ENCODE assay signal across 25 cellular contexts in genomic region chr17:28065706-28066105, GRCh38. TPM values are rescaled to one million over a fixed set of nuclear protein-coding genes. Genes with fewer than 3 reads are reported as not detected.
DNase-seq lines count a peak whose midpoint lies in the region; ATAC-seq, FAIRE-seq and TF ChIP-seq lines count a peak whose summit lies in the region.
"Had no signal": no experiment of that assay in that cellular context is flagged by ENCODE, and none has a peak within 500 bp of the region (broad histone marks: within the 10 kb centered on the region; RNA-seq: fewer than 3 reads in every experiment).

No MANE protein-coding gene starts in this region.

- no peak overlapping the region for H3K4me3 ChIP-seq in right atrium auricular region
- no peak overlapping the region for H3K4me3 ChIP-seq in GM12878
- no peak overlapping the region for H3K4me3 ChIP-seq in right cardiac atrium (ENCODE audit: low read length)
- H3K4me3 ChIP-seq in foreskin fibroblast (ENCODE audit: low read depth in 1 of 2, low read length in 2 of 2) = no peak overlapping the region
- no peak overlapping the region for H3K4me3 ChIP-seq in aorta (ENCODE audit: low read length in 2 of 2)
- no peak overlapping the region for H3K4me3 ChIP-seq in transverse colon
- H3K4me3 ChIP-seq in Caco-2 (ENCODE audit: low read depth, low read length) = no peak overlapping the region
- H3K4me3 ChIP-seq: hepatocyte, thoracic aorta had no signal

- 85% methylated on average over 2 of the region's 2 CpGs for WGBS in GM12878 (ENCODE audit: insufficient coverage, insufficient replicate concordance, low lambda C conversion rate, missing lambda C conversion rate)
- WGBS in right cardiac atrium = 51% methylated on average over 2 of the region's 2 CpGs
- 60 to 62% methylated on average over 2 of the region's 2 CpGs for WGBS in aorta, 2 donors
- WGBS in transverse colon (ENCODE audit: low coverage in 1 of 2), 2 donors = 42 to 47% methylated on average over 2 of the region's 2 CpGs

- peak; percentile 41 for FAIRE-seq in GM12878 (lab: Jason Lieb, UNC)

- H3K27ac Mint-ChIP-seq in Caco-2 (ENCODE audit: unreplicated experiment) = no peak overlapping the region
- H3K27ac Mint-ChIP-seq: activated B cell treated with CpG ODN at 0.5 μM for 24 hours; activated T-cell treated with anti-CD3 and anti-CD28 coated beads, Interleukin-2, amount 50 U/mL, for 72 hours; stimulated activated effector memory CD8-positive, alpha-beta T cell treated with anti-CD3 and anti-CD28 coated beads, Interleukin-12 subunit alpha, Interleukin-12 subunit beta, amount 100 ng/mL, for 72 hours had no signal

- SMC1A ChIA-PET in GM12878 (lab: Charles Lee; ENCODE audit: uncharacterized antibody, unreplicated experiment) = interaction anchor here (1.6 to 2.3 kb wide), 2 partner anchors 9 to 127 kb away, joined by 4 to 11 read pairs; no protein-coding TSS in a partner anchor

- H3K36me3 ChIP-seq in right atrium auricular region (no peaks in the 10 kb centered on the region), GM12878 (ENCODE audit: control insufficient read depth in 2 of 2, insufficient read depth in 2 of 2, low read length in 1 of 2) (peaks cover 0 to 3% of the 10 kb centered on the region in 2 experiments; a peak in 1 of 4 replicates), aorta (ENCODE audit: control insufficient read depth in 1 of 2, insufficient read depth in 2 of 2, low read length in 1 of 2) (no peaks in the 10 kb centered on the region), transverse colon (peaks cover 0 to 2% (median 0%) of the 10 kb centered on the region in 4 donors), Caco-2 (ENCODE audit: control insufficient read depth, insufficient read depth, low read length) (no peaks in the 10 kb centered on the region)
- H3K36me3 ChIP-seq: thoracic aorta had no signal

- no peaks in the 10 kb centered on the region for H4K20me1 ChIP-seq in GM12878 (ENCODE audit: control insufficient read depth, insufficient read depth)

- TF ChIP-seq CTCF in right atrium auricular region (IDR thresholded peaks at IDR 0.05) (no peak), GM12878 (IDR thresholded peaks at IDR 0.05 in 2 of 3, conservative IDR thresholded peaks at IDR 0.05 in 1 of 3; ENCODE audit: control insufficient read depth in 2 of 3, extremely low read depth in 1 of 3, insufficient read depth in 1 of 3, low read depth in 3 of 3, low read length in 3 of 3) (no peak), foreskin fibroblast (IDR thresholded peaks at IDR 0.05; ENCODE audit: low read depth, low read length) (no peak), transverse colon (IDR thresholded peaks at IDR 0.05) (no peak), Caco-2 (IDR thresholded peaks at IDR 0.05; ENCODE audit: insufficient read depth in 1 of 2, low read depth in 1 of 2, low read length in 1 of 2, severe bottlenecking in 1 of 2, unreplicated experiment in 1 of 2) (no peak)

- H3K9me3 ChIP-seq in right atrium auricular region (peaks cover 0 to 4% of the 10 kb centered on the region in 2 donors), GM12878 (replicated peaks; ENCODE audit: control insufficient read depth, insufficient read depth, low read length) (no peaks in the 10 kb centered on the region; the same call in 1 of the 3 replicates), right cardiac atrium (ENCODE audit: control insufficient read depth, low read length) (no peaks in the 10 kb centered on the region), aorta (ENCODE audit: control insufficient read depth, low read length) (no peaks in the 10 kb centered on the region), transverse colon (peaks cover 1 to 2% of the 10 kb centered on the region in 2 donors), Caco-2 (peaks cover 10% of the 10 kb centered on the region)

- TF ChIP-seq RAD21 in GM12878 (IDR thresholded peaks at IDR 0.05; ENCODE audit: insufficient read depth, low read depth, low read length) = no peak

- H3K4me2 ChIP-seq in GM12878 (ENCODE audit: control insufficient read depth, insufficient read depth) = no peak overlapping the region
- H3K4me2 ChIP-seq: hepatocyte had no signal

- BruUV-seq in GM12878 (replicated peaks; lab: Mats Ljungman, UMichigan) = no TSS peak
- BruUV-seq in Caco-2 (replicated peaks; lab: Mats Ljungman, UMichigan) = no TSS peak

- no peaks in the 10 kb centered on the region for H3K27me3 ChIP-seq in right atrium auricular region
- no peaks in the 10 kb centered on the region for H3K27me3 ChIP-seq in GM12878 (replicated peaks in 1 of 2; ENCODE audit: control insufficient read depth in 2 of 2, insufficient read depth in 2 of 2, low read length in 1 of 2)
- H3K27me3 ChIP-seq in right cardiac atrium (ENCODE audit: control insufficient read depth, insufficient read depth) = no peaks in the 10 kb centered on the region
- no peaks in the 10 kb centered on the region for H3K27me3 ChIP-seq in aorta (ENCODE audit: control insufficient read depth in 1 of 2, insufficient read depth in 2 of 2, low read length in 1 of 2)
- H3K27me3 ChIP-seq in transverse colon = no peaks in the 10 kb centered on the region
- no peaks in the 10 kb centered on the region for H3K27me3 ChIP-seq in Caco-2 (replicated peaks; ENCODE audit: control insufficient read depth, insufficient read depth, low read length)
- H3K27me3 ChIP-seq: hepatocyte had no signal

- peak; percentile 48 for ATAC-seq in Right ventricle myocardium superior (ENCODE audit: poor library complexity)
- ATAC-seq in GM12878 = no peak
- ATAC-seq in right cardiac atrium = peak; percentile 33 to 95
- ATAC-seq in aorta (ENCODE audit: low FRiP score) = no peak
- ATAC-seq: activated T-cell treated with anti-CD3 and anti-CD28 coated beads, Interleukin-2, amount 50 U/mL, for 72 hours; stimulated activated effector memory CD8-positive, alpha-beta T cell treated with anti-CD3 and anti-CD28 coated beads, Interleukin-12 subunit alpha, Interleukin-12 subunit beta, amount 100 ng/mL, for 72 hours had no signal

- RAD21 ChIA-PET in GM12878 (lab: Charles Lee; ENCODE audit: unreplicated experiment) = no interaction called here

- CTCF ChIA-PET in GM12878 (lab: Yijun Ruan, JAX) (interaction anchor here (1.4 to 1.9 kb wide), 5 partner anchors 9 to 69 kb away, joined by 3 to 5 read pairs (median 4); no protein-coding TSS in a partner anchor), Caco-2 (lab: Charles Lee) (no interaction called here)

- peaks cover 24% of the 10 kb centered on the region for H3K4me1 Mint-ChIP-seq in Caco-2 (ENCODE audit: low read depth, unreplicated experiment)

- H3K27me3 Mint-ChIP-seq in Caco-2 (ENCODE audit: insufficient read depth, unreplicated experiment) = no peaks in the 10 kb centered on the region
- H3K27me3 Mint-ChIP-seq: activated B cell treated with CpG ODN at 0.5 μM for 24 hours had no signal

- H3K4me1 ChIP-seq in right atrium auricular region (no peaks in the 10 kb centered on the region), GM12878 (ENCODE audit: control insufficient read depth, insufficient read depth, low read length) (no peaks in the 10 kb centered on the region), right cardiac atrium (ENCODE audit: control insufficient read depth, insufficient read depth, low read length) (peaks cover 7% of the 10 kb centered on the region), aorta (ENCODE audit: control insufficient read depth in 1 of 2, insufficient read depth in 2 of 2, low read length in 2 of 2) (no peaks in the 10 kb centered on the region), transverse colon (peaks cover 0 to 7% (median 2%) of the 10 kb centered on the region in 4 donors), Caco-2 (peaks cover 22% of the 10 kb centered on the region)

- intact Hi-C loops in Right ventricle myocardium superior (cut with DNase I) = no loop called here
- intact Hi-C loops in GM12878 (cut with micrococcal nuclease; ENCODE audit: unreplicated experiment) = no loop called here
- intact Hi-C loops in right cardiac atrium (cut with DNase I) = no loop called here
- intact Hi-C loops in aorta (cut with DNase I) = no loop called here
- intact Hi-C loops in transverse colon (cut with DNase I; ENCODE audit: low total_unique reads) = no loop called here
- intact Hi-C loops in Caco-2 (cut with micrococcal nuclease; ENCODE audit: unreplicated experiment) = no loop called here

- no peak overlapping the region for H3K4me3 Mint-ChIP-seq in Caco-2 (ENCODE audit: unreplicated experiment)
- H3K4me3 Mint-ChIP-seq: activated B cell treated with CpG ODN at 0.5 μM for 24 hours; activated T-cell treated with anti-CD3 and anti-CD28 coated beads, Interleukin-2, amount 50 U/mL, for 72 hours; CD8-positive, alpha-beta memory T cell; stimulated activated effector memory CD8-positive, alpha-beta T cell treated with anti-CD3 and anti-CD28 coated beads, Interleukin-12 subunit alpha, Interleukin-12 subunit beta, amount 100 ng/mL, for 72 hours had no signal

- no peak overlapping the region for H3K9ac ChIP-seq in GM12878 (ENCODE audit: control insufficient read depth, insufficient read depth, low read length)

- POLR2A ChIA-PET in GM12878 (lab: Charles Lee) = interaction anchor here (0.6 kb wide), 1 partner anchor 143 kb away, joined by 7 read pairs; no protein-coding TSS in a partner anchor
- POLR2A ChIA-PET in Caco-2 (lab: Charles Lee) = interaction anchor here (0.6 to 1.0 kb wide), 2 partner anchors 10 to 133 kb away, joined by 3 read pairs; no protein-coding TSS in a partner anchor

- no peak for DNase-seq in Right ventricle myocardium superior
- DNase-seq in right atrium auricular region (ENCODE audit: low spot score) = no peak
- DNase-seq in GM12878 (ENCODE audit: low read depth, low spot score) = no peak
- DNase-seq in right cardiac atrium = no peak
- no peak for DNase-seq in foreskin fibroblast
- no peak for DNase-seq in aorta
- DNase-seq in transverse colon = no peak
- DNase-seq in Caco-2 = no peak
- DNase-seq: ACHN; activated B cell treated with CpG ODN at 0.5 μM for 24 hours; activated T-cell treated with anti-CD3 and anti-CD28 coated beads, Interleukin-2, amount 50 U/mL, for 72 hours; caudate nucleus; CD8-positive, alpha-beta memory T cell; DMS79 treated with DMSO at 0.1 percent for 48 hours; effector CD8-positive, alpha-beta T cell; islet precursor cell; MM.1S; NCI-H1930; NCI-H510A; SHP77; stimulated activated CD4-positive, alpha-beta T cell treated with anti-CD3 and anti-CD28 coated beads, Interleukin-12 subunit alpha, Interleukin-12 subunit beta, amount 100 ng/mL, for 4 hours; T-helper 2 cell had no signal

- TF ChIP-seq EP300 in GM12878 (IDR thresholded peaks at IDR 0.05; ENCODE audit: borderline replicate concordance in 1 of 2, control insufficient read depth in 1 of 2, low read depth in 2 of 2, low read length in 2 of 2) (no peak), transverse colon (IDR thresholded peaks at IDR 0.05; ENCODE audit: low read depth) (no peak)

- peaks cover 5% of the 10 kb centered on the region for H3K36me3 Mint-ChIP-seq in Caco-2 (ENCODE audit: insufficient read depth, unreplicated experiment)
- H3K36me3 Mint-ChIP-seq: stimulated activated effector memory CD8-positive, alpha-beta T cell treated with anti-CD3 and anti-CD28 coated beads, Interleukin-12 subunit alpha, Interleukin-12 subunit beta, amount 100 ng/mL, for 72 hours had no signal

- no peaks in the 10 kb centered on the region for H3K9me3 Mint-ChIP-seq in Caco-2 (ENCODE audit: unreplicated experiment)
- H3K9me3 Mint-ChIP-seq: activated T-cell treated with anti-CD3 and anti-CD28 coated beads, Interleukin-2, amount 50 U/mL, for 72 hours; CD8-positive, alpha-beta memory T cell; stimulated activated effector memory CD8-positive, alpha-beta T cell treated with anti-CD3 and anti-CD28 coated beads, Interleukin-12 subunit alpha, Interleukin-12 subunit beta, amount 100 ng/mL, for 72 hours had no signal

- no peak overlapping the region for H2AFZ ChIP-seq in GM12878 (ENCODE audit: control insufficient read depth, low read depth, low read length)
- H2AFZ ChIP-seq: hepatocyte had no signal

- TF ChIP-seq POLR2A in GM12878 (IDR thresholded peaks at IDR 0.05; ENCODE audit: low read depth, low read length) (no peak), transverse colon (IDR thresholded peaks at IDR 0.05) (no peak)

- peaks cover 3% of the 10 kb centered on the region for H3K79me2 ChIP-seq in GM12878 (ENCODE audit: control insufficient read depth, insufficient read depth, low read length)

- H3K27ac ChIP-seq in right atrium auricular region = peak overlapping the region in 1 of 2 donors; percentile 17
- no peak overlapping the region for H3K27ac ChIP-seq in GM12878 (ENCODE audit: control insufficient read depth, insufficient read depth)
- no peak overlapping the region for H3K27ac ChIP-seq in right cardiac atrium (ENCODE audit: low read length)
- H3K27ac ChIP-seq in aorta (ENCODE audit: low read depth in 1 of 2, low read length in 2 of 2) = no peak overlapping the region
- no peak overlapping the region for H3K27ac ChIP-seq in transverse colon
- H3K27ac ChIP-seq: hepatocyte, thoracic aorta had no signal

- in situ Hi-C loops in GM12878 (cut with MboI) (loop anchor here (25.0 kb wide), 1 partner anchor 778 kb away; the partner anchor contains the start of gene WSB1), transverse colon (cut with MboI; ENCODE audit: low pct_ligation_motif_present in 1 of 4, low pct_unique_long_range_greater_than_20kb in 1 of 4, low sequenced_read_pairs in 3 of 4) (loop anchor here in 1 of 4 donors (10.0 kb wide), 1 partner anchor 59 kb away; no protein-coding TSS in a partner anchor)

RNA-seq across cellular contexts. Expression of gene NLK, which starts 23.2 kb away (rescaled TPM):
- total RNA-seq in Right ventricle myocardium superior (20.2 TPM), right atrium auricular region (10 to 100 TPM; 17.9 to 19.4 TPM), GM12878 (2014; rRNA removed) (17.8 and 19.3 TPM in 2 replicates), GM12878 (2014; rRNA removed; fragmentation: Illumina TruSeq; extraction: Trizol) (16.1 and 17.5 TPM in 2 replicates), GM12878 (2021) (15.9 and 16.0 TPM in 2 replicates), right cardiac atrium (10 to 100 TPM; 21.4 to 28.1 (median 24.7) TPM), aorta (10 to 100 TPM; 14.7 to 17.2 TPM), transverse colon (10 to 100 TPM in 3 of 4 donors, 1 to 10 TPM in 1; 6.2 to 40.5 (median 29.9) TPM), Caco-2 (2022) (84.5 and 87.3 TPM in 2 replicates)
- total RNA-seq in GM12878 (2013; cell fraction: nucleolus; rRNA removed) = 77.0 and 80.2 TPM in 2 replicates
- 6.9 TPM for polyA plus RNA-seq in GM12878 (2011; ENCODE audit: low read depth)
- polyA plus RNA-seq in GM12878 (2011; rRNA removed) (22.9 and 24.8 TPM in 2 replicates), GM12878 (2014; fragmentation: Illumina TruSeq; extraction: Trizol) (15.5 and 24.8 TPM in 2 replicates), GM12878 (2014; fragmentation: Nextera tagmentation; extraction: Ambion mirVana) (1 to 10 TPM; 5.0 to 6.0 TPM), GM12878 (2014; rRNA removed) (14.5 and 15.7 TPM in 2 replicates), GM12878 (2016; fragmentation: Nextera tagmentation; extraction: Ambion mirVana) (1 to 10 TPM; 5.7 to 7.0 TPM), right cardiac atrium (11.7 TPM), aorta (10 to 100 TPM in 1 of 2 donors, 1 to 10 TPM in 1; 5.5 to 13.3 TPM)
- 12.5 and 14.8 TPM in 2 replicates for polyA plus RNA-seq in GM12878 (2011; cell fraction: cytosol; rRNA removed)
- polyA plus RNA-seq in GM12878 (2011; cell fraction: nucleus; rRNA removed) = 30.6 and 31.9 TPM in 2 replicates
- polyA plus RNA-seq in GM12878 (2012) = 9.7 and 11.2 TPM in 2 replicates
- polyA minus RNA-seq in GM12878 (2011; rRNA and poly(A)+ RNA removed) = 28.1 and 50.4 TPM in 2 replicates
- polyA minus RNA-seq in GM12878 (2011; cell fraction: cytosol; rRNA and poly(A)+ RNA removed) = 7.1 and 12.8 TPM in 2 replicates
- 49.1 and 77.6 TPM in 2 replicates for polyA minus RNA-seq in GM12878 (2011; cell fraction: nucleus; rRNA and poly(A)+ RNA removed)

Comparison
In these comparisons a context has a peak if more than half of its experiments do, and no peak if none do; other contexts are left out.
1. ATAC-seq: peak in Right ventricle myocardium superior (single experiment) and right cardiac atrium (2 of 2); none in GM12878 (single experiment) and aorta (single experiment).